ENCODE assay signal across 22 cellular contexts in genomic region chr12:114809132-114809531, GRCh38.
"Had no signal": no experiment of that assay in that cellular context is flagged by ENCODE, and none has a peak within 500 bp of the region (broad histone marks: within the 10 kb centered on the region; RNA-seq: fewer than 3 reads in every experiment).

No MANE protein-coding gene starts in this region.

- H3K4me3 ChIP-seq: adrenal gland, PC-9 had no signal

- H3K36me3 ChIP-seq: adrenal gland had no signal

- H3K4me3 Mint-ChIP-seq: activated CD8-positive, alpha-beta T cell treated with anti-CD3 and anti-CD28 coated beads, Interleukin-2, amount 10 ng/mL, durations not matched to agents 7 days and 5 days; activated naive CD8-positive, alpha-beta T cell treated with anti-CD3 and anti-CD28 coated beads, Interleukin-2, amount 10 ng/mL, durations not matched to agents 7 days and 5 days; T-helper 17 cell; WTC11 had no signal

- H3K9me3 ChIP-seq: adrenal gland had no signal

- H3K27ac ChIP-seq: adrenal gland, PC-9 had no signal

- DNase-seq: activated CD4-positive, alpha-beta T cell treated with anti-CD3 and anti-CD28 coated beads for 48 hours; activated CD4-positive, alpha-beta T cell treated with anti-CD3 and anti-CD28 coated beads, Interleukin-2, amount 50 U/mL, for 4 hours; activated CD4-positive, CD25-positive, alpha-beta regulatory T cell treated with anti-CD3 and anti-CD28 coated beads, Interleukin-2, amount 50 U/mL, for 72 hours; activated CD8-positive, alpha-beta memory T cell treated with anti-CD3 and anti-CD28 coated beads, Interleukin-2, amount 50 U/mL, for 48 hours; activated CD8-positive, alpha-beta T cell treated with anti-CD3 and anti-CD28 coated beads, Interleukin-2, amount 10 ng/mL, durations not matched to agents 7 days and 5 days; activated naive CD4-positive, alpha-beta T cell treated with anti-CD3 and anti-CD28 coated beads, Interleukin-2, amount 50 U/mL, for 16 hours; activated naive CD8-positive, alpha-beta T cell treated with anti-CD3 and anti-CD28 coated beads, Interleukin-2, amount 10 ng/mL, durations not matched to agents 7 days and 5 days; activated T-cell treated with anti-CD3 and anti-CD28 coated beads, Interleukin-2, amount 50 U/mL, for 1 hour; anterior cingulate cortex; Kasumi-1; NCI-H1092; NCI-H1417; NCI-H1930; NCI-H2107; NCI-H2171 treated with DMSO at 0.1 percent for 48 hours; NCI-H226; PC-9; SHP77 treated with DMSO at 0.1 percent for 48 hours; T-helper 17 cell; T-helper 9 cell had no signal

- H3K27me3 ChIP-seq: adrenal gland had no signal

- H3K27me3 Mint-ChIP-seq: T-helper 17 cell had no signal

- H3K4me1 Mint-ChIP-seq: activated naive CD8-positive, alpha-beta T cell treated with anti-CD3 and anti-CD28 coated beads, Interleukin-2, amount 10 ng/mL, durations not matched to agents 7 days and 5 days had no signal

- H3K36me3 Mint-ChIP-seq: activated naive CD8-positive, alpha-beta T cell treated with anti-CD3 and anti-CD28 coated beads, Interleukin-2, amount 10 ng/mL, durations not matched to agents 7 days and 5 days; WTC11 had no signal

- H3K9me3 Mint-ChIP-seq: WTC11 had no signal

- ATAC-seq: activated CD8-positive, alpha-beta T cell treated with anti-CD3 and anti-CD28 coated beads, Interleukin-2, amount 10 ng/mL, durations not matched to agents 7 days and 5 days; T-helper 17 cell; WTC11 had no signal

- H3K27ac Mint-ChIP-seq: activated CD8-positive, alpha-beta T cell treated with anti-CD3 and anti-CD28 coated beads, Interleukin-2, amount 10 ng/mL, durations not matched to agents 7 days and 5 days; activated naive CD8-positive, alpha-beta T cell treated with anti-CD3 and anti-CD28 coated beads, Interleukin-2, amount 10 ng/mL, durations not matched to agents 7 days and 5 days; T-helper 17 cell; WTC11 had no signal
